Comparison of ENCODE assay signal across 2 cellular contexts in genomic region chr21:43803558-43804300, GRCh38.
TF ChIP-seq lines count a peak whose summit lies in the region.

No MANE protein-coding gene starts in this region.

TF ChIP-seq in HCT116, 20 proteins besides CTCF, POLR2A, EP300 and RAD21:
- no peak for TF ChIP-seq MAX (IDR thresholded peaks at IDR 0.05)
- TF ChIP-seq SIN3A (IDR thresholded peaks at IDR 0.05; ENCODE audit: low read depth): no peak
- no peak for TF ChIP-seq ATF3 (IDR thresholded peaks at IDR 0.05)
- TF ChIP-seq JUND (IDR thresholded peaks at IDR 0.05): no peak
- no peak for TF ChIP-seq ZBTB33 (IDR thresholded peaks at IDR 0.05; ENCODE audit: extremely low read depth, insufficient replicate concordance, low read length)
- no peak for TF ChIP-seq SRF (IDR thresholded peaks at IDR 0.05; ENCODE audit: low read depth)
- TF ChIP-seq ELF1 (IDR thresholded peaks at IDR 0.05; ENCODE audit: borderline replicate concordance, low read depth): no peak
- no peak for TF ChIP-seq EGR1 (IDR thresholded peaks at IDR 0.05; ENCODE audit: low read depth)
- no peak for TF ChIP-seq ZNF274 (IDR thresholded peaks at IDR 0.05; ENCODE audit: low read depth, low read length)
- TF ChIP-seq CBX3 (IDR thresholded peaks at IDR 0.05; ENCODE audit: low read depth): no peak
- no peak for TF ChIP-seq SP1 (IDR thresholded peaks at IDR 0.05; ENCODE audit: low read depth)
- TF ChIP-seq ZFX (IDR thresholded peaks at IDR 0.05): no peak
- no peak for TF ChIP-seq EZH2 (IDR thresholded peaks at IDR 0.05)
- TF ChIP-seq CEBPB (IDR thresholded peaks at IDR 0.05; ENCODE audit: low read depth): no peak
- TF ChIP-seq POLR2AphosphoS5 (IDR thresholded peaks at IDR 0.05; ENCODE audit: low read depth, low read length): no peak
- no peak for TF ChIP-seq TCF7L2 (IDR thresholded peaks at IDR 0.05; ENCODE audit: borderline replicate concordance, extremely low read depth, insufficient read depth, insufficient read length)
- TF ChIP-seq YY1 (IDR thresholded peaks at IDR 0.05; ENCODE audit: extremely low read depth, insufficient replicate concordance, low read depth, low read length): no peak
- TF ChIP-seq FOSL1 (IDR thresholded peaks at IDR 0.05; ENCODE audit: low read depth): no peak

TF ChIP-seq in K562, 482 proteins besides CTCF, POLR2A, EP300 and RAD21:
- peak; percentile 28; the same call in 1 of the 2 replicates for TF ChIP-seq RBFOX2 (IDR thresholded peaks at IDR 0.05; ENCODE audit: low read depth, low read length)
- TF ChIP-seq ESRRA (IDR thresholded peaks at IDR 0.05; ENCODE audit: borderline replicate concordance, low read depth): peak; percentile 32; the same call in 1 of the 2 replicates
- TF ChIP-seq ZNF143 (CRISPR knock-in tag; IDR thresholded peaks at IDR 0.05): no peak
- no peak for TF ChIP-seq CHAMP1 (IDR thresholded peaks at IDR 0.05)
- no peak for TF ChIP-seq ZNF212 (CRISPR knock-in tag; IDR thresholded peaks at IDR 0.05)
- TF ChIP-seq ZBTB49 (CRISPR knock-in tag; IDR thresholded peaks at IDR 0.05; ENCODE audit: borderline replicate concordance): no peak
- no peak for TF ChIP-seq ZFP30 (CRISPR knock-in tag; IDR thresholded peaks at IDR 0.05; ENCODE audit: borderline replicate concordance)
- no peak for TF ChIP-seq NCOA6 (IDR thresholded peaks at IDR 0.05)
- no peak for TF ChIP-seq ZNF277 (CRISPR knock-in tag; IDR thresholded peaks at IDR 0.05; ENCODE audit: borderline replicate concordance)
- peak; percentile 45 for TF ChIP-seq POLR2G (IDR thresholded peaks at IDR 0.05; ENCODE audit: low read depth, low read length)
- no peak for TF ChIP-seq NFRKB (IDR thresholded peaks at IDR 0.05; ENCODE audit: low read depth)
- no peak for TF ChIP-seq E2F4 (CRISPR knock-in tag; IDR thresholded peaks at IDR 0.05; ENCODE audit: low read depth)
- no peak for TF ChIP-seq DPF2 (IDR thresholded peaks at IDR 0.05)
- no peak for TF ChIP-seq ZNF347 (CRISPR knock-in tag; IDR thresholded peaks at IDR 0.05; ENCODE audit: low read depth)
- no peak for TF ChIP-seq ZNF830 (CRISPR knock-in tag; IDR thresholded peaks at IDR 0.05)
